In genomic region chr15:82964890-82965289, GRCh38 we compare ENCODE assay signal across 30 cellular contexts.
"Had no signal": no experiment of that assay in that cellular context is flagged by ENCODE, and none has a peak within 500 bp of the region (broad histone marks: within the 10 kb centered on the region; RNA-seq: fewer than 3 reads in every experiment).

No MANE protein-coding gene starts in this region.

- H3K27me3 ChIP-seq: neutrophil, pancreas, right lobe of liver, sigmoid colon, spleen, stomach, thyroid gland, tibial nerve, upper lobe of left lung, vagina had no signal

- H3K27me3 Mint-ChIP-seq: naive B cell; naive thymus-derived CD8-positive, alpha-beta T cell; natural killer cell treated with Interleukin-12 subunit alpha and Interleukin-12 subunit beta and Interleukin-15 and Interleukin-18, amount 100 ng/mL, for 72 hours; stimulated activated memory B cell treated with anti-CD40 and anti-IgM and Interleukin-4, amounts not matched to agents 10 μg/mL and 1 μg/mL and 100 μg/mL, for 72 hours had no signal

- H3K4me3 Mint-ChIP-seq: naive B cell; naive thymus-derived CD8-positive, alpha-beta T cell; natural killer cell treated with Interleukin-12 subunit alpha and Interleukin-12 subunit beta and Interleukin-15 and Interleukin-18, amount 100 ng/mL, for 72 hours; nephron progenitor cell; neural crest cell; stimulated activated memory B cell treated with anti-CD40 and anti-IgM and Interleukin-4, amounts not matched to agents 10 μg/mL and 1 μg/mL and 100 μg/mL, for 72 hours had no signal

- H3K4me3 ChIP-seq: pancreas, prostate gland, right lobe of liver, sigmoid colon, skin epidermis, smooth muscle cell, spleen, stomach, thoracic aorta, thyroid gland, tibial nerve, upper lobe of left lung, vagina had no signal

- H3K27ac Mint-ChIP-seq: naive B cell; naive thymus-derived CD8-positive, alpha-beta T cell; natural killer cell treated with Interleukin-12 subunit alpha and Interleukin-12 subunit beta and Interleukin-15 and Interleukin-18, amount 100 ng/mL, for 72 hours; nephron progenitor cell; stimulated activated memory B cell treated with anti-CD40 and anti-IgM and Interleukin-4, amounts not matched to agents 10 μg/mL and 1 μg/mL and 100 μg/mL, for 72 hours had no signal

- ATAC-seq: naive thymus-derived CD8-positive, alpha-beta T cell; natural killer cell treated with Interleukin-12 subunit alpha and Interleukin-12 subunit beta and Interleukin-15 and Interleukin-18, amount 100 ng/mL, for 72 hours; pancreas; right cardiac atrium; right lobe of liver; stimulated activated memory B cell treated with anti-CD40 and anti-IgM and Interleukin-4, amounts not matched to agents 10 μg/mL and 1 μg/mL and 100 μg/mL, for 72 hours; stimulated activated naive CD8-positive, alpha-beta T cell treated with anti-CD3 and anti-CD28 coated beads, Interleukin-15, Interleukin-2, amounts not matched to agents 100 U/mL and 50 U/mL, for 24 hours had no signal

- H3K9me3 Mint-ChIP-seq: naive B cell; naive thymus-derived CD8-positive, alpha-beta T cell; natural killer cell treated with Interleukin-12 subunit alpha and Interleukin-12 subunit beta and Interleukin-15 and Interleukin-18, amount 100 ng/mL, for 72 hours; nephron progenitor cell; neural crest cell; stimulated activated memory B cell treated with anti-CD40 and anti-IgM and Interleukin-4, amounts not matched to agents 10 μg/mL and 1 μg/mL and 100 μg/mL, for 72 hours had no signal

- H3K36me3 ChIP-seq: neutrophil, pancreas, prostate gland, right lobe of liver, sigmoid colon, spleen, stomach, thoracic aorta, thyroid gland, upper lobe of left lung, vagina had no signal

- DNase-seq: naive B cell; naive thymus-derived CD8-positive, alpha-beta T cell; nephron progenitor cell; nucleus accumbens; pancreas; right cardiac atrium; right lobe of liver; sigmoid colon; spleen; stimulated activated CD4-positive, alpha-beta T cell treated with anti-CD3 and anti-CD28 coated beads, Interleukin-12 subunit alpha, Interleukin-12 subunit beta, amount 100 ng/mL, for 4 hours; stimulated activated CD4-positive, alpha-beta T cell treated with anti-CD3 and anti-CD28 coated beads, Interleukin-1b, Interleukin-23, amount 100 ng/mL, for 48 hours; stimulated activated CD4-positive, alpha-beta T cell treated with anti-CD3 and anti-CD28 coated beads, Interleukin-4, amount 100 ng/mL, for 1 hour; stimulated activated CD4-positive, alpha-beta T cell treated with anti-CD3 and anti-CD28 coated beads, Interleukin-4, amount 100 ng/mL, for 4 hours; stimulated activated CD8-positive, alpha-beta memory T cell treated with anti-CD3 and anti-CD28 coated beads, Interleukin-4, amount 100 ng/mL, for 48 hours; stimulated activated naive CD4-positive, alpha-beta T cell; stimulated activated naive CD8-positive, alpha-beta T cell treated with anti-CD3 and anti-CD28 coated beads, Interleukin-15, Interleukin-2, amounts not matched to agents 100 U/mL and 50 U/mL, for 24 hours; stomach; thyroid gland; trophoblast cell; upper lobe of left lung had no signal

- H3K27ac ChIP-seq: neutrophil, pancreas, prostate gland, right lobe of liver, sigmoid colon, skin epidermis, spleen, stomach, thoracic aorta, thyroid gland, tibial nerve, upper lobe of left lung, vagina had no signal

- H3K4me1 Mint-ChIP-seq: naive B cell, nephron progenitor cell, neural crest cell had no signal

- H3K9me3 ChIP-seq: neutrophil, pancreas, prostate gland, right lobe of liver, sigmoid colon, spleen, stomach, thoracic aorta, thyroid gland, tibial nerve, upper lobe of left lung, vagina had no signal

- H3K4me1 ChIP-seq: prostate gland, sigmoid colon, spleen, thyroid gland, tibial nerve, upper lobe of left lung, vagina had no signal
